In genomic region chr14:21652209-21652808, GRCh38 we compare ENCODE assay signal across 18 cellular contexts. TPM values are rescaled to one million over a fixed set of nuclear protein-coding genes. Genes with fewer than 3 reads are reported as not detected.
DNase-seq lines count a peak whose midpoint lies in the region; ATAC-seq, FAIRE-seq and TF ChIP-seq lines count a peak whose summit lies in the region.
"Had no signal": no experiment of that assay in that cellular context is flagged by ENCODE, and none has a peak within 500 bp of the region (broad histone marks: within the 10 kb centered on the region; RNA-seq: fewer than 3 reads in every experiment).

No MANE protein-coding gene starts in this region.

- H3K9me3 ChIP-seq in H1 (ENCODE audit: insufficient read depth in 2 of 2, low read depth in 1 of 2, low read length in 1 of 2) (no peaks in the 10 kb centered on the region), ascending aorta (no peaks in the 10 kb centered on the region)

- H3K27me3 ChIP-seq in H7 (ENCODE audit: control insufficient read depth, insufficient read depth, low read length), result no peaks in the 10 kb centered on the region
- no peaks in the 10 kb centered on the region for H3K27me3 ChIP-seq in H1 (replicated peaks in 1 of 4; ENCODE audit: control insufficient read depth in 3 of 4, extremely low read depth in 1 of 4, insufficient read depth in 3 of 4, low read length in 3 of 4)
- no peaks in the 10 kb centered on the region for H3K27me3 ChIP-seq in ascending aorta

- H2BK5ac ChIP-seq in H1 (ENCODE audit: low read depth, low read length), result 0 out of 2 replicates have a peak overlapping the region, but pooled peaks have one; percentile 29

- H3K18ac ChIP-seq in H1 (ENCODE audit: extremely low read depth, low read length), result peak overlapping the region; percentile 36

- H3K27ac ChIP-seq in H1 (ENCODE audit: low read depth, low read length) (no peak overlapping the region), ascending aorta (no peak overlapping the region)
- H3K27ac ChIP-seq: GM23248 had no signal

- H3K4ac ChIP-seq in H1 (replicated peaks; ENCODE audit: insufficient read length, low read depth, low read length), result no peak overlapping the region

- H3K4me1 ChIP-seq in H1 (replicated peaks in 1 of 4; ENCODE audit: control insufficient read depth in 3 of 4, insufficient read depth in 4 of 4, low read length in 3 of 4) (peaks cover 0 to 5% (median 3%) of the 10 kb centered on the region in 4 experiments; a peak in 6 of 7 replicates), ascending aorta (no peaks in the 10 kb centered on the region)

- TF ChIP-seq RAD21 in H1 (IDR thresholded peaks at IDR 0.05 in 1 of 2, conservative IDR thresholded peaks at IDR 0.05 in 1 of 2; ENCODE audit: low read depth in 2 of 2, low read length in 2 of 2), result no peak

- no peaks in the 10 kb centered on the region for H3K23me2 ChIP-seq in H1 (ENCODE audit: low read depth, low read length)

- H3K4me2 ChIP-seq in H1 (ENCODE audit: insufficient read depth in 1 of 2, low read depth in 2 of 2, low read length in 2 of 2), result peak overlapping the region in 1 of 2 experiments; percentile 17; a peak in 1 of 4 replicates

- ATAC-seq in left colon, result peak; percentile 91
- ATAC-seq: PC-3, SK-N-SH treated with all-trans-retinoic acid at 6 μM for 48 hours had no signal

- no peak overlapping the region for H2BK12ac ChIP-seq in H1 (ENCODE audit: low read depth, low read length)

- POLR2A ChIA-PET in H1 (lab: Charles Lee; ENCODE audit: partially characterized antibody), result interaction anchor here (1.2 kb wide), 1 partner anchor 391 kb away, joined by 4 read pairs; no protein-coding TSS in a partner anchor

- H3K56ac ChIP-seq in H1 (replicated peaks; ENCODE audit: insufficient read length, low read depth, low read length), result no peak overlapping the region

- intact Hi-C loops in left colon (cut with DNase I, micrococcal nuclease) (no loop called here), ascending aorta (cut with DNase I) (no loop called here), posterior vena cava (cut with DNase I) (no loop called here)

- no peak overlapping the region for H2BK15ac ChIP-seq in H1 (ENCODE audit: low read length)

- DNase-seq in COLO668 (lab: John Stamatoyannopoulos, UW; ENCODE audit: unreplicated experiment), result peak; percentile 26
- peak; percentile 43 for DNase-seq in H7
- no peak for DNase-seq in H1 (ENCODE audit: low read depth in 1 of 2, low spot score in 2 of 2)
- DNase-seq in left colon, result peak; percentile 22 to 44
- DNase-seq in DMS53 treated with DMSO at 0.1 percent for 48 hours (lab: John Stamatoyannopoulos, UW; ENCODE audit: unreplicated experiment), result no peak
- DNase-seq in ascending aorta (ENCODE audit: low spot score in 2 of 2), result no peak
- no peak for DNase-seq in posterior vena cava (ENCODE audit: low spot score)
- DNase-seq: DMS79 treated with DMSO at 0.1 percent for 48 hours, GF-D8, GM23248, MM.1S, NCI-H1105 treated with DMSO at 0.1 percent for 48 hours, NCI-H187 treated with DMSO at 0.1 percent for 48 hours, NCI-H2171, NCI-H446 treated with DMSO at 0.1 percent for 48 hours, NCI-H748 treated with DMSO at 0.1 percent for 48 hours, PC-3 had no signal

- H3K23ac ChIP-seq in H1 (ENCODE audit: insufficient read length), result no peak overlapping the region

- CTCF ChIA-PET in H1 (lab: Charles Lee; ENCODE audit: partially characterized antibody), result interaction anchor here (0.6 to 2.5 kb wide), 5 partner anchors 12 to 82 kb away, joined by 3 to 10 read pairs (median 4); no protein-coding TSS in a partner anchor

- TF ChIP-seq CTCF in H1 (IDR thresholded peaks at IDR 0.05; ENCODE audit: control extremely low read depth in 1 of 3, insufficient read depth in 1 of 3, low read depth in 1 of 3, low read length in 3 of 3) (no peak), ascending aorta (IDR thresholded peaks at IDR 0.05) (no peak)

- WGBS in H1 (ENCODE audit: extremely low coverage in 1 of 2, insufficient coverage in 1 of 2, insufficient read length in 1 of 2, insufficient replicate concordance in 2 of 2, low coverage in 1 of 2, low lambda C conversion rate in 2 of 2, missing lambda C conversion rate in 1 of 2), 2 experiments, result 87% methylated on average over 1 of the region's 1 CpG; no CpG with 5 or more reads in 1 of the 2 experiments

- H2AFZ ChIP-seq in H1 (ENCODE audit: low read length), result peak overlapping the region; percentile 93
- H2AFZ ChIP-seq: GM23248 had no signal

- H4K8ac ChIP-seq in H1 (ENCODE audit: extremely low read depth, insufficient read depth, low read length), result no peak overlapping the region

- H3K79me1 ChIP-seq in H1 (ENCODE audit: low read depth, low read length), result no peaks in the 10 kb centered on the region

- no peaks in the 10 kb centered on the region for H3K79me2 ChIP-seq in H1 (ENCODE audit: control insufficient read depth in 1 of 2, insufficient read depth in 2 of 2, low read length in 2 of 2)

- H4K91ac ChIP-seq in H1 (replicated peaks; ENCODE audit: insufficient read length, low read length), result peak overlapping the region; percentile 5

- H3K36me3 ChIP-seq in H7 (replicated peaks; ENCODE audit: control insufficient read depth, insufficient read depth, low read length) (no peaks in the 10 kb centered on the region), H1 (ENCODE audit: control insufficient read depth in 2 of 4, insufficient read depth in 4 of 4, low read length in 3 of 4) (no peaks in the 10 kb centered on the region), ascending aorta (no peaks in the 10 kb centered on the region)

- H3K4me3 ChIP-seq in H7 (ENCODE audit: insufficient read depth, low read depth, low read length) (no peak overlapping the region), H1 (ENCODE audit: extremely low read depth in 1 of 4, insufficient read depth in 2 of 4, low read depth in 3 of 4, low read length in 4 of 4) (no peak overlapping the region), ascending aorta (no peak overlapping the region)
- H3K4me3 ChIP-seq: GM23248 had no signal

- no peak for TF ChIP-seq POLR2A in H1 (IDR thresholded peaks at IDR 0.05; ENCODE audit: control extremely low read depth in 1 of 2, low read depth in 2 of 2, low read length in 2 of 2)

- H3K14ac ChIP-seq in H1 (ENCODE audit: insufficient read length), result no peak overlapping the region

- H4K5ac ChIP-seq in H1 (ENCODE audit: insufficient read length, low read depth, low read length), result no peak overlapping the region

- no peaks in the 10 kb centered on the region for H4K20me1 ChIP-seq in H1 (replicated peaks in 1 of 2; ENCODE audit: control insufficient read depth in 1 of 2, insufficient read depth in 2 of 2, low read length in 2 of 2)

- H2AK5ac ChIP-seq in H1 (ENCODE audit: low read depth, low read length), result no peak overlapping the region

- H2BK120ac ChIP-seq in H1 (replicated peaks; ENCODE audit: low read depth, low read length), result no peak overlapping the region

- H2BK20ac ChIP-seq in H1 (ENCODE audit: low read length), result no peak overlapping the region

- TF ChIP-seq EP300 in H1 (IDR thresholded peaks at IDR 0.05; ENCODE audit: borderline replicate concordance in 1 of 2, low read depth in 2 of 2, low read length in 2 of 2), result no peak

- peak; percentile 63 for FAIRE-seq in H1 (lab: Jason Lieb, UNC)

- no peak overlapping the region for H3K9ac ChIP-seq in H1 (replicated peaks in 1 of 4; ENCODE audit: extremely low read depth in 1 of 4, low read depth in 3 of 4, low read length in 3 of 4)
- H3K9ac ChIP-seq: GM23248 had no signal

RNA-seq across cellular contexts. Expression of gene OR4E2, which starts 1.3 kb away (rescaled TPM):
- total RNA-seq in H7 (2014; rRNA removed; shearing (Covaris generic)), result not detected in 2 replicates
- not detected in 2 replicates for total RNA-seq in H1 (2021; fragmentation: NEBNext Ultra II Directional; extraction: Animal tissue kit (Norgen Biotek cat#: 25700))
- polyA plus RNA-seq in H1 (2011; rRNA removed), result not detected in 2 replicates
- not detected for polyA plus RNA-seq in H1 (2011; cell fraction: cytosol; rRNA removed)
- 0.13 TPM for polyA plus RNA-seq in H1 (2011; cell fraction: nucleus; rRNA removed)
- polyA plus RNA-seq in H1 (2012, experiment 1 of 2), result not detected in 4 replicates
- not detected for polyA plus RNA-seq in H1 (2012, experiment 2 of 2)
- not detected for polyA plus RNA-seq in H1 (2013, experiment 1 of 2)
- polyA plus RNA-seq in H1 (2013, experiment 2 of 2), result not detected
- not detected in 2 replicates for polyA minus RNA-seq in H1 (2011; rRNA and poly(A)+ RNA removed)
- not detected for polyA minus RNA-seq in H1 (2011; cell fraction: cytosol; rRNA and poly(A)+ RNA removed)
- polyA minus RNA-seq in H1 (2011; cell fraction: nucleus; rRNA and poly(A)+ RNA removed), result not detected
- total RNA-seq in left colon, result not detected
- total RNA-seq in ascending aorta, result not detected
- not detected for total RNA-seq in posterior vena cava
- total RNA-seq: GM23248, PC-3 had no signal
- polyA plus RNA-seq: GM23248 had no signal

RNA-seq across cellular contexts. Expression of gene OR10G2, which starts 17.6 kb away (rescaled TPM):
- total RNA-seq in H7 (2014; rRNA removed; shearing (Covaris generic)), result not detected in 2 replicates
- total RNA-seq in H1 (2021; fragmentation: NEBNext Ultra II Directional; extraction: Animal tissue kit (Norgen Biotek cat#: 25700)), result not detected in 2 replicates
- not detected in 2 replicates for polyA plus RNA-seq in H1 (2011; rRNA removed)
- not detected for polyA plus RNA-seq in H1 (2011; cell fraction: cytosol; rRNA removed)
- polyA plus RNA-seq in H1 (2011; cell fraction: nucleus; rRNA removed), result not detected
- polyA plus RNA-seq in H1 (2012, experiment 1 of 2), result not detected in 4 replicates
- not detected for polyA plus RNA-seq in H1 (2012, experiment 2 of 2)
- not detected for polyA plus RNA-seq in H1 (2013, experiment 1 of 2)
- polyA plus RNA-seq in H1 (2013, experiment 2 of 2), result not detected
- not detected in 2 replicates for polyA minus RNA-seq in H1 (2011; rRNA and poly(A)+ RNA removed)
- not detected for polyA minus RNA-seq in H1 (2011; cell fraction: cytosol; rRNA and poly(A)+ RNA removed)
- not detected for polyA minus RNA-seq in H1 (2011; cell fraction: nucleus; rRNA and poly(A)+ RNA removed)
- total RNA-seq in left colon, result not detected
- not detected for total RNA-seq in ascending aorta
- not detected for total RNA-seq in posterior vena cava
- total RNA-seq: GM23248, PC-3 had no signal
- polyA plus RNA-seq: GM23248 had no signal

RNA-seq across cellular contexts. Expression of gene OR4E1, which starts 21.3 kb away (rescaled TPM):
- total RNA-seq in H7 (2014; rRNA removed; shearing (Covaris generic)), result not detected in 2 replicates
- total RNA-seq in H1 (2021; fragmentation: NEBNext Ultra II Directional; extraction: Animal tissue kit (Norgen Biotek cat#: 25700)), result not detected in 2 replicates
- polyA plus RNA-seq in H1 (2011; rRNA removed), result not detected in 2 replicates
- polyA plus RNA-seq in H1 (2011; cell fraction: cytosol; rRNA removed), result not detected
- not detected for polyA plus RNA-seq in H1 (2011; cell fraction: nucleus; rRNA removed)
- not detected in 4 replicates for polyA plus RNA-seq in H1 (2012, experiment 1 of 2)
- polyA plus RNA-seq in H1 (2012, experiment 2 of 2), result not detected
- not detected for polyA plus RNA-seq in H1 (2013, experiment 1 of 2)
- polyA plus RNA-seq in H1 (2013, experiment 2 of 2), result not detected
- polyA minus RNA-seq in H1 (2011; rRNA and poly(A)+ RNA removed), result not detected in 2 replicates
- not detected for polyA minus RNA-seq in H1 (2011; cell fraction: cytosol; rRNA and poly(A)+ RNA removed)
- not detected for polyA minus RNA-seq in H1 (2011; cell fraction: nucleus; rRNA and poly(A)+ RNA removed)
- total RNA-seq in left colon (not detected), ascending aorta (not detected), posterior vena cava (not detected)
- total RNA-seq: GM23248, PC-3 had no signal
- polyA plus RNA-seq: GM23248 had no signal

Comparison
In these comparisons a context has a peak if more than half of its experiments do, and no peak if none do; other contexts are left out.
1. DNase-seq: peak in COLO668 (single experiment), H7 (single experiment) and left colon (2 of 2); none in H1 (0 of 2), DMS53 treated with DMSO at 0.1 percent for 48 hours (single experiment), ascending aorta (0 of 2) and posterior vena cava (single experiment).